In genomic region chrX:47958943-47959342, GRCh38 we compare ENCODE assay signal across 1 cellular context.
TF ChIP-seq lines count a peak whose summit lies in the region.

No MANE protein-coding gene starts in this region.

TF ChIP-seq in GM12878, 131 proteins besides CTCF, POLR2A, EP300 and RAD21:
- peak; percentile 24; the same call in 1 of the 2 replicates for TF ChIP-seq SMC3 (IDR thresholded peaks at IDR 0.05; ENCODE audit: borderline replicate concordance, low read length)
- TF ChIP-seq JUNB (IDR thresholded peaks at IDR 0.05), result no peak
